24 cellular contexts compared by ENCODE assay signal in the genomic region with DNA sequence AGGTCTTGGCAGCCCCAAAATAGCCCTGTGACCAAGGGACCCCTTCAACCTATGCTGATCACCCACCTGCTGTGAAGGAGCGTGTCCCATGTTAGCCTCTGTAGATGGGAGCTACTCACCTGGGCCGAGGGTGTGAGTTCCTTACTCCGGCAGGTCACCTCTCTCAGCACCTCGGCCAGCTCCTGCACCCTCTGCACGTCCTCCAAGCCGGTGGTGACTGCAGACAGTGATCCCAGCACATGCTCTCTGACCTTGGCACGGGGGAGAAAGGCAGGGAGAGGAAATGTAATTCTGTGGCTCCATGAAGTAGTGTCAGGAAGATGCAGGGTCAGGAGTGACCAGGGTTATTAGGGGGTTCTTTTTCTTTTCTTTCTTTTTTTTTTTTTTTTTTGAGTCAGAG.
DNase-seq lines count a peak whose midpoint lies in the region; ATAC-seq, FAIRE-seq and TF ChIP-seq lines count a peak whose summit lies in the region.
"Had no signal": no experiment of that assay in that cellular context is flagged by ENCODE, and none has a peak within 500 bp of the region (broad histone marks: within the 10 kb centered on the region; RNA-seq: fewer than 3 reads in every experiment).

No MANE protein-coding gene starts in this region.

- H3K27ac ChIP-seq in endodermal cell (ENCODE audit: low read depth, low read length): no peak overlapping the region
- H3K27ac ChIP-seq in neural progenitor cell: no peak overlapping the region
- H3K27ac ChIP-seq: BLaER1 treated with 17β-estradiol and CSF1 and Interleukin-3, amounts not matched to agents 10 nM and 100 nM; cardiac muscle cell; heart right ventricle; Peyer's patch; upper lobe of left lung had no signal

- H3K4me3 ChIP-seq in endodermal cell (ENCODE audit: low read length): no peak overlapping the region
- H3K4me3 ChIP-seq in neural progenitor cell: no peak overlapping the region
- H3K4me3 ChIP-seq: BLaER1 treated with 17β-estradiol and CSF1 and Interleukin-3, amounts not matched to agents 10 nM and 100 nM; cardiac muscle cell; heart right ventricle; mucosa of descending colon; Peyer's patch; upper lobe of left lung had no signal

- H3K36me3 Mint-ChIP-seq in activated naive CD4-positive, alpha-beta T cell treated with anti-CD3 and anti-CD28 coated beads, Interleukin-2, amount 10 ng/mL, durations not matched to agents 7 days and 5 days: no peaks in the 10 kb centered on the region
- no peaks in the 10 kb centered on the region for H3K36me3 Mint-ChIP-seq in activated naive CD4-positive, alpha-beta T cell treated with anti-CD3 and anti-CD28 coated beads for 36 hours (ENCODE audit: low read depth)
- H3K36me3 Mint-ChIP-seq in endodermal cell (ENCODE audit: low read depth) (no peaks in the 10 kb centered on the region), neural progenitor cell (no peaks in the 10 kb centered on the region)

- no peak overlapping the region for H3K4me2 ChIP-seq in neural progenitor cell
- H3K4me2 ChIP-seq: BLaER1 treated with 17β-estradiol and CSF1 and Interleukin-3, amounts not matched to agents 10 nM and 100 nM had no signal

- TF ChIP-seq EP300 in Ishikawa (IDR thresholded peaks at IDR 0.05; ENCODE audit: borderline replicate concordance): no peak

- H3K27me3 ChIP-seq in endodermal cell (ENCODE audit: control insufficient read depth, insufficient read depth, low read length, poor library complexity, severe bottlenecking) (no peaks in the 10 kb centered on the region), neural progenitor cell (no peaks in the 10 kb centered on the region)
- H3K27me3 ChIP-seq: BLaER1 treated with 17β-estradiol and CSF1 and Interleukin-3, amounts not matched to agents 10 nM and 100 nM; cardiac muscle cell; heart right ventricle; Peyer's patch; upper lobe of left lung had no signal

- H3K4me3 Mint-ChIP-seq in activated naive CD4-positive, alpha-beta T cell treated with anti-CD3 and anti-CD28 coated beads, Interleukin-2, amount 10 ng/mL, durations not matched to agents 7 days and 5 days: no peak overlapping the region
- no peak overlapping the region for H3K4me3 Mint-ChIP-seq in activated naive CD4-positive, alpha-beta T cell treated with anti-CD3 and anti-CD28 coated beads for 36 hours
- H3K4me3 Mint-ChIP-seq in endodermal cell (no peak overlapping the region), neural progenitor cell (no peak overlapping the region)
- H3K4me3 Mint-ChIP-seq: activated T-cell treated with anti-CD3 and anti-CD28 coated beads, Interleukin-2, amount 50 U/mL, for 24 hours; HFFc6 had no signal

- TF ChIP-seq RAD21 in Ishikawa (IDR thresholded peaks at IDR 0.05; ENCODE audit: low read depth): no peak

- no peaks in the 10 kb centered on the region for H3K9me3 ChIP-seq in endodermal cell (ENCODE audit: control insufficient read depth, low read length)
- H3K9me3 ChIP-seq in neural progenitor cell (ENCODE audit: low read depth): no peaks in the 10 kb centered on the region
- H3K9me3 ChIP-seq: BLaER1 treated with 17β-estradiol and CSF1 and Interleukin-3, amounts not matched to agents 10 nM and 100 nM; heart right ventricle; mucosa of descending colon; Peyer's patch; upper lobe of left lung had no signal

- no peak for FAIRE-seq in urothelium cell line (lab: Jason Lieb, UNC)
- FAIRE-seq: endothelial cell of umbilical vein had no signal

- H3F3A ChIP-seq in neural progenitor cell (ENCODE audit: low read depth): no peaks in the 10 kb centered on the region

- H2AFZ ChIP-seq in neural progenitor cell (replicated peaks): no peak overlapping the region

- H3K9ac ChIP-seq in endodermal cell (ENCODE audit: extremely low read depth, low read length, poor library complexity, severe bottlenecking) (no peak overlapping the region), neural progenitor cell (no peak overlapping the region)
- H3K9ac ChIP-seq: BLaER1 treated with 17β-estradiol and CSF1 and Interleukin-3, amounts not matched to agents 10 nM and 100 nM had no signal

- H3K36me3 ChIP-seq in endodermal cell (ENCODE audit: control insufficient read depth, insufficient read depth, low read length): no peaks in the 10 kb centered on the region
- no peaks in the 10 kb centered on the region for H3K36me3 ChIP-seq in neural progenitor cell
- H3K36me3 ChIP-seq: BLaER1 treated with 17β-estradiol and CSF1 and Interleukin-3, amounts not matched to agents 10 nM and 100 nM; cardiac muscle cell; Peyer's patch; upper lobe of left lung had no signal

- H3K79me2 ChIP-seq in neural progenitor cell (ENCODE audit: low read depth): no peaks in the 10 kb centered on the region

- no peaks in the 10 kb centered on the region for H3K4me1 Mint-ChIP-seq in activated naive CD4-positive, alpha-beta T cell treated with anti-CD3 and anti-CD28 coated beads, Interleukin-2, amount 10 ng/mL, durations not matched to agents 7 days and 5 days
- H3K4me1 Mint-ChIP-seq in activated naive CD4-positive, alpha-beta T cell treated with anti-CD3 and anti-CD28 coated beads for 36 hours (ENCODE audit: low read depth): no peaks in the 10 kb centered on the region
- H3K4me1 Mint-ChIP-seq in endodermal cell (no peaks in the 10 kb centered on the region), neural progenitor cell (no peaks in the 10 kb centered on the region)

- no peaks in the 10 kb centered on the region for H3K4me1 ChIP-seq in endodermal cell (ENCODE audit: control insufficient read depth, insufficient read depth, low read length)
- no peaks in the 10 kb centered on the region for H3K4me1 ChIP-seq in neural progenitor cell
- H3K4me1 ChIP-seq: BLaER1 treated with 17β-estradiol and CSF1 and Interleukin-3, amounts not matched to agents 10 nM and 100 nM; heart right ventricle; Peyer's patch; upper lobe of left lung had no signal

- no peak overlapping the region for H3K27ac Mint-ChIP-seq in activated naive CD4-positive, alpha-beta T cell treated with anti-CD3 and anti-CD28 coated beads, Interleukin-2, amount 10 ng/mL, durations not matched to agents 7 days and 5 days
- no peak overlapping the region for H3K27ac Mint-ChIP-seq in activated naive CD4-positive, alpha-beta T cell treated with anti-CD3 and anti-CD28 coated beads for 36 hours
- H3K27ac Mint-ChIP-seq in endodermal cell: no peak overlapping the region
- no peak overlapping the region for H3K27ac Mint-ChIP-seq in neural progenitor cell
- H3K27ac Mint-ChIP-seq: activated T-cell treated with anti-CD3 and anti-CD28 coated beads, Interleukin-2, amount 50 U/mL, for 24 hours; HFFc6 had no signal

- peak; percentile 24 for DNase-seq in activated naive CD4-positive, alpha-beta T cell treated with anti-CD3 and anti-CD28 coated beads, Interleukin-2, amount 10 ng/mL, durations not matched to agents 7 days and 5 days
- no peak for DNase-seq in activated naive CD4-positive, alpha-beta T cell treated with anti-CD3 and anti-CD28 coated beads for 36 hours
- DNase-seq in endodermal cell (peak; percentile 92), neural progenitor cell (ENCODE audit: low spot score) (peak; percentile 41), urothelium cell line (ENCODE audit: low spot score) (no peak), D341Med (ENCODE audit: low spot score) (no peak)
- DNase-seq: ACHN; activated CD8-positive, alpha-beta memory T cell treated with anti-CD3 and anti-CD28 coated beads for 24 hours; activated naive CD4-positive, alpha-beta T cell; activated T-cell treated with anti-CD3 and anti-CD28 coated beads, Interleukin-2, amount 50 U/mL, for 24 hours; amniotic stem cell; dermis blood vessel endothelial cell; heart right ventricle; HFFc6; mucosa of descending colon; NCI-H1105 treated with DMSO at 0.1 percent for 48 hours; NCI-H2081 treated with DMSO at 0.1 percent for 48 hours; Peyer's patch; upper lobe of left lung had no signal

- CTCF ChIA-PET in activated naive CD4-positive, alpha-beta T cell treated with anti-CD3 and anti-CD28 coated beads, Interleukin-2, amount 10 ng/mL, durations not matched to agents 7 days and 5 days (lab: Charles Lee): no interaction called here
- CTCF ChIA-PET in activated naive CD4-positive, alpha-beta T cell treated with anti-CD3 and anti-CD28 coated beads for 36 hours (lab: Charles Lee): no interaction called here

- TF ChIP-seq CTCF in endodermal cell (conservative IDR thresholded peaks at IDR 0.05) (no peak), neural progenitor cell (IDR thresholded peaks at IDR 0.05) (no peak)

- H3K9me3 Mint-ChIP-seq in activated naive CD4-positive, alpha-beta T cell treated with anti-CD3 and anti-CD28 coated beads, Interleukin-2, amount 10 ng/mL, durations not matched to agents 7 days and 5 days: no peaks in the 10 kb centered on the region
- H3K9me3 Mint-ChIP-seq in activated naive CD4-positive, alpha-beta T cell treated with anti-CD3 and anti-CD28 coated beads for 36 hours: no peaks in the 10 kb centered on the region
- H3K9me3 Mint-ChIP-seq in endodermal cell (no peaks in the 10 kb centered on the region), neural progenitor cell (no peaks in the 10 kb centered on the region)
- H3K9me3 Mint-ChIP-seq: activated T-cell treated with anti-CD3 and anti-CD28 coated beads, Interleukin-2, amount 50 U/mL, for 24 hours; HFFc6 had no signal

- no peaks in the 10 kb centered on the region for H3K27me3 Mint-ChIP-seq in activated naive CD4-positive, alpha-beta T cell treated with anti-CD3 and anti-CD28 coated beads, Interleukin-2, amount 10 ng/mL, durations not matched to agents 7 days and 5 days
- H3K27me3 Mint-ChIP-seq in activated naive CD4-positive, alpha-beta T cell treated with anti-CD3 and anti-CD28 coated beads for 36 hours (ENCODE audit: low read depth): peaks cover 3% of the 10 kb centered on the region
- H3K27me3 Mint-ChIP-seq in endodermal cell (ENCODE audit: insufficient read depth) (no peaks in the 10 kb centered on the region), neural progenitor cell (ENCODE audit: insufficient read depth, low read depth) (peaks cover 7% of the 10 kb centered on the region)

- intact Hi-C loops in activated naive CD4-positive, alpha-beta T cell treated with anti-CD3 and anti-CD28 coated beads for 36 hours (cut with micrococcal nuclease): no loop called here

- H4K20me1 ChIP-seq in neural progenitor cell (ENCODE audit: low read depth): no peaks in the 10 kb centered on the region
- H4K20me1 ChIP-seq: BLaER1 treated with 17β-estradiol and CSF1 and Interleukin-3, amounts not matched to agents 10 nM and 100 nM had no signal

- ATAC-seq in GM19463 (IDR thresholded peaks at IDR 0.05; ENCODE audit: unreplicated experiment): no peak
- ATAC-seq: heart right ventricle, mucosa of descending colon had no signal

- 58% methylated on average over 7 of the region's 7 CpGs; no CpG with 5 or more reads in 1 of the 2 experiments for WGBS in endodermal cell (ENCODE audit: insufficient coverage in 1 of 2, insufficient read length in 1 of 2), 2 experiments

Comparison
In these comparisons a context has a peak if more than half of its experiments do, and no peak if none do; other contexts are left out.
1. DNase-seq: peak in activated naive CD4-positive, alpha-beta T cell treated with anti-CD3 and anti-CD28 coated beads, Interleukin-2, amount 10 ng/mL, durations not matched to agents 7 days and 5 days (single experiment), endodermal cell (single experiment) and neural progenitor cell (single experiment); none in activated naive CD4-positive, alpha-beta T cell treated with anti-CD3 and anti-CD28 coated beads for 36 hours (single experiment), urothelium cell line (single experiment) and D341Med (single experiment).